Comparison of ENCODE assay signal across 20 cellular contexts in the genomic region with DNA sequence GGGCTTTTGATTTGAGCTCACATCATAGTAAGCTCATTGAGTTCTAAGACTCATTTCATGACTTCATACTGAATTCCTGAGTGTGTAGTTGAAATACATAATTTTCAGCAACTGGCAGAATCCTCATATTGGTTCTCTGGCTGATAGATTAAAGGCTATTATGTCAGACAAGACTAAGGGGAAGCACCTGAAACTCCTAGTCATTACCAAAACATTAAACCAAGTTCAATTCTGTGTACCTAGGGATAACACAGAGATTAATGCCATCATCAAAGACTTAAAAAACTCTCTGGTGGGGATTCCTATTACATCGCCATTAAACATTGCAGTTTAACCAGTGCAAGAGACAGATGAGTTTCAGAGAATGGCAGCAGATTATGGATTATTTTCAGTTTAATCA.
A peak's percentile ranks its signal among the peaks of the same experiment; 100 is the strongest.
DNase-seq lines count a peak whose midpoint lies in the region; ATAC-seq and TF ChIP-seq lines count a peak whose summit lies in the region.
"Had no signal": no experiment of that assay in that cellular context is flagged by ENCODE, and none has a peak within 500 bp of the region (broad histone marks: within the 10 kb centered on the region; RNA-seq: fewer than 3 reads in every experiment).

No MANE protein-coding gene starts in this region.

- H3K27ac Mint-ChIP-seq in activated naive CD4-positive, alpha-beta T cell treated with anti-CD3 and anti-CD28 coated beads, Interleukin-2, amount 50 U/mL, for 72 hours, result no peak overlapping the region
- H3K27ac Mint-ChIP-seq in activated naive CD4-positive, alpha-beta T cell treated with anti-CD3 and anti-CD28 coated beads, Interleukin-2, amount 10 ng/mL, durations not matched to agents 7 days and 5 days, result no peak overlapping the region
- no peak overlapping the region for H3K27ac Mint-ChIP-seq in mesothelial cell of epicardium
- H3K27ac Mint-ChIP-seq: GM23338 had no signal

- H3K36me3 Mint-ChIP-seq in activated naive CD4-positive, alpha-beta T cell treated with anti-CD3 and anti-CD28 coated beads, Interleukin-2, amount 50 U/mL, for 72 hours, result peaks cover 0 to 4% of the 10 kb centered on the region in 2 donors
- peaks cover 6% of the 10 kb centered on the region for H3K36me3 Mint-ChIP-seq in activated naive CD4-positive, alpha-beta T cell treated with anti-CD3 and anti-CD28 coated beads, Interleukin-2, amount 10 ng/mL, durations not matched to agents 7 days and 5 days
- H3K36me3 Mint-ChIP-seq in mesothelial cell of epicardium, result no peaks in the 10 kb centered on the region

- CTCF ChIA-PET in activated naive CD4-positive, alpha-beta T cell treated with anti-CD3 and anti-CD28 coated beads, Interleukin-2, amount 10 ng/mL, durations not matched to agents 7 days and 5 days (lab: Charles Lee), result no interaction called here

- TF ChIP-seq CTCF in GM10266 (IDR thresholded peaks at IDR 0.05; ENCODE audit: control insufficient read depth, insufficient read depth, low read depth, missing control alignments) (no peak), GM20000 (IDR thresholded peaks at IDR 0.05; ENCODE audit: extremely low read depth, missing control alignments) (no peak), epithelial cell of esophagus (IDR thresholded peaks at IDR 0.05; ENCODE audit: insufficient read depth, low read depth, low read length, missing control alignments) (no peak), mesothelial cell of epicardium (IDR thresholded peaks at IDR 0.05; ENCODE audit: unreplicated experiment) (no peak)

- H3K4me3 Mint-ChIP-seq in activated naive CD4-positive, alpha-beta T cell treated with anti-CD3 and anti-CD28 coated beads, Interleukin-2, amount 10 ng/mL, durations not matched to agents 7 days and 5 days, result no peak overlapping the region
- no peak overlapping the region for H3K4me3 Mint-ChIP-seq in mesothelial cell of epicardium
- H3K4me3 Mint-ChIP-seq: GM23338 had no signal

- peaks cover 0 to 6% of the 10 kb centered on the region in 2 donors for H3K9me3 Mint-ChIP-seq in activated naive CD4-positive, alpha-beta T cell treated with anti-CD3 and anti-CD28 coated beads, Interleukin-2, amount 50 U/mL, for 72 hours
- peaks cover 8% of the 10 kb centered on the region for H3K9me3 Mint-ChIP-seq in activated naive CD4-positive, alpha-beta T cell treated with anti-CD3 and anti-CD28 coated beads, Interleukin-2, amount 10 ng/mL, durations not matched to agents 7 days and 5 days
- H3K9me3 Mint-ChIP-seq in mesothelial cell of epicardium, result no peaks in the 10 kb centered on the region
- H3K9me3 Mint-ChIP-seq: GM23338 had no signal

- no peaks in the 10 kb centered on the region for H3K27me3 Mint-ChIP-seq in activated naive CD4-positive, alpha-beta T cell treated with anti-CD3 and anti-CD28 coated beads, Interleukin-2, amount 10 ng/mL, durations not matched to agents 7 days and 5 days
- no peaks in the 10 kb centered on the region for H3K27me3 Mint-ChIP-seq in mesothelial cell of epicardium (ENCODE audit: low read depth)

- no peak for DNase-seq in activated naive CD4-positive, alpha-beta T cell treated with anti-CD3 and anti-CD28 coated beads, Interleukin-2, amount 50 U/mL, for 72 hours (ENCODE audit: low spot score in 2 of 2)
- DNase-seq in activated naive CD4-positive, alpha-beta T cell treated with anti-CD3 and anti-CD28 coated beads, Interleukin-2, amount 10 ng/mL, durations not matched to agents 7 days and 5 days, result no peak
- peak; percentile 7 for DNase-seq in GM10266 (ENCODE audit: extremely low spot score)
- peak; percentile 5 for DNase-seq in GM20000 (ENCODE audit: low spot score)
- peak; percentile 2 for DNase-seq in epithelial cell of esophagus (ENCODE audit: low read depth)
- no peak for DNase-seq in DMS114 treated with DMSO at 0.1 percent for 48 hours (lab: John Stamatoyannopoulos, UW; ENCODE audit: unreplicated experiment)
- no peak for DNase-seq in mesothelial cell of epicardium (ENCODE audit: low spot score in 2 of 2, unreplicated experiment in 2 of 2)
- DNase-seq: BE2C, DMS79 treated with DMSO at 0.1 percent for 48 hours, KBM-7, MM.1S, NCI-H1092, NCI-H1436, NCI-H187 treated with DMSO at 0.1 percent for 48 hours, NCI-H2107, NCI-H69, SHP77 treated with DMSO at 0.1 percent for 48 hours had no signal

- peak; percentile 52 to 94 for ATAC-seq in activated naive CD4-positive, alpha-beta T cell treated with anti-CD3 and anti-CD28 coated beads, Interleukin-2, amount 50 U/mL, for 72 hours
- ATAC-seq: GM23338 had no signal

- no peak overlapping the region for H3K4me3 ChIP-seq in epithelial cell of esophagus (ENCODE audit: low read length)
- H3K4me3 ChIP-seq: GM23338, HAP-1, SK-N-MC had no signal

- peaks cover 9% of the 10 kb centered on the region for H3K4me1 Mint-ChIP-seq in activated naive CD4-positive, alpha-beta T cell treated with anti-CD3 and anti-CD28 coated beads, Interleukin-2, amount 10 ng/mL, durations not matched to agents 7 days and 5 days
- H3K4me1 Mint-ChIP-seq in mesothelial cell of epicardium, result no peaks in the 10 kb centered on the region

Comparison
In these comparisons a context has a peak if more than half of its experiments do, and no peak if none do; other contexts are left out.
1. DNase-seq: peak in GM10266 (single experiment), GM20000 (single experiment) and epithelial cell of esophagus (single experiment); none in activated naive CD4-positive, alpha-beta T cell treated with anti-CD3 and anti-CD28 coated beads, Interleukin-2, amount 50 U/mL, for 72 hours (0 of 2), activated naive CD4-positive, alpha-beta T cell treated with anti-CD3 and anti-CD28 coated beads, Interleukin-2, amount 10 ng/mL, durations not matched to agents 7 days and 5 days (single experiment), DMS114 treated with DMSO at 0.1 percent for 48 hours (single experiment) and mesothelial cell of epicardium (0 of 2).